9 cellular contexts compared by ENCODE assay signal in genomic region chr6:39887692-39888450, GRCh38. TPM values are rescaled to one million over a fixed set of nuclear protein-coding genes. Genes with fewer than 3 reads are reported as not detected.
DNase-seq lines count a peak whose midpoint lies in the region; FAIRE-seq and TF ChIP-seq lines count a peak whose summit lies in the region.
"Had no signal": no experiment of that assay in that cellular context is flagged by ENCODE, and none has a peak within 500 bp of the region (broad histone marks: within the 10 kb centered on the region; RNA-seq: fewer than 3 reads in every experiment).

No MANE protein-coding gene starts in this region.

- no peak for FAIRE-seq in GM12891 (lab: Jason Lieb, UNC)

- H3K27ac ChIP-seq in ascending aorta (peak overlapping the region; percentile 90 to 95), left ventricle myocardium inferior (replicated peaks) (peak overlapping the region; percentile 74)

- TF ChIP-seq CTCF in ascending aorta (IDR thresholded peaks at IDR 0.05) (no peak), left ventricle myocardium inferior (IDR thresholded peaks at IDR 0.05; ENCODE audit: borderline replicate concordance) (no peak)

- H3K27me3 ChIP-seq in ascending aorta, result no peaks in the 10 kb centered on the region
- no peaks in the 10 kb centered on the region for H3K27me3 ChIP-seq in left ventricle myocardium inferior (ENCODE audit: low read depth)

- peak in 12 of 14 donors; percentile 31 to 86 (median 67) for DNase-seq in C1 segment of cervical spinal cord (lab: John Stamatoyannopoulos, UW)
- DNase-seq in ascending aorta (ENCODE audit: low spot score in 2 of 2), result peak; percentile 67 to 96
- DNase-seq in left ventricle myocardium inferior, result peak; percentile 79
- DNase-seq in posterior cingulate gyrus, result peak; percentile 66 to 96 (median 76)
- no peak for DNase-seq in NCI-H2227 (lab: John Stamatoyannopoulos, UW; ENCODE audit: unreplicated experiment)
- no peak for DNase-seq in NAMALWA (ENCODE audit: low spot score)
- DNase-seq in GM12891 (ENCODE audit: insufficient read length, low spot score), result no peak
- DNase-seq in NCI-H2107 (lab: John Stamatoyannopoulos, UW), result no peak
- DNase-seq: GDM1 had no signal

- H3K4me3 ChIP-seq in ascending aorta (peak overlapping the region in 1 of 2 donors; percentile 3), left ventricle myocardium inferior (no peak overlapping the region)

- no peak for TF ChIP-seq POLR2A in GM12891 (IDR thresholded peaks at IDR 0.05; ENCODE audit: low read depth, low read length)

- H3K36me3 ChIP-seq in ascending aorta, result peaks cover 0 to 13% of the 10 kb centered on the region in 2 donors
- H3K36me3 ChIP-seq in left ventricle myocardium inferior, result no peaks in the 10 kb centered on the region

- no peaks in the 10 kb centered on the region for H3K9me3 ChIP-seq in ascending aorta
- no peaks in the 10 kb centered on the region for H3K9me3 ChIP-seq in left ventricle myocardium inferior (replicated peaks)

- H3K4me1 ChIP-seq in ascending aorta (peaks cover 22 to 62% of the 10 kb centered on the region in 2 donors), left ventricle myocardium inferior (peaks cover 43% of the 10 kb centered on the region)

- intact Hi-C loops in ascending aorta (cut with DNase I) (loop anchor here (5.0 to 10.0 kb wide), 4 partner anchors 36 to 543 kb away; partner anchors contain the start of gene KIF6), left ventricle myocardium inferior (cut with micrococcal nuclease) (no loop called here), posterior cingulate gyrus (cut with DNase I) (loop anchor here (10.0 kb wide), 1 partner anchor 233 kb away; no protein-coding TSS in a partner anchor)

TF ChIP-seq in GM12891, 5 proteins besides CTCF, POLR2A, EP300 and RAD21:
- no peak for TF ChIP-seq POU2F2 (IDR thresholded peaks at IDR 0.05; ENCODE audit: low read depth, low read length)
- no peak for TF ChIP-seq PAX5 (IDR thresholded peaks at IDR 0.05; ENCODE audit: insufficient read depth, low read length, severe bottlenecking)
- no peak for TF ChIP-seq SPI1 (IDR thresholded peaks at IDR 0.05; ENCODE audit: low read depth, low read length)
- TF ChIP-seq POLR2AphosphoS5 (IDR thresholded peaks at IDR 0.05; ENCODE audit: low read depth, low read length), result no peak
- no peak for TF ChIP-seq TAF1 (IDR thresholded peaks at IDR 0.05; ENCODE audit: low read depth, low read length)

RNA-seq across cellular contexts. Expression of gene MOCS1, which starts 46.4 kb away (rescaled TPM):
- total RNA-seq in ascending aorta, result 45.4 TPM
- total RNA-seq in left ventricle myocardium inferior, result 28.6 TPM
- polyA plus RNA-seq in GM12891 (2012; ENCODE audit: low read depth, missing spikeins), result not detected

Comparison
In these comparisons a context has a peak if more than half of its experiments do, and no peak if none do; other contexts are left out.
1. DNase-seq: peak in C1 segment of cervical spinal cord (12 of 14), ascending aorta (2 of 2), left ventricle myocardium inferior (single experiment) and posterior cingulate gyrus (10 of 10); none in NCI-H2227 (single experiment), NAMALWA (single experiment), GM12891 (single experiment) and NCI-H2107 (single experiment).